ENCODE assay signal across 21 cellular contexts in genomic region chr12:2543801-2544200, GRCh38.
DNase-seq lines count a peak whose midpoint lies in the region; ATAC-seq and TF ChIP-seq lines count a peak whose summit lies in the region.
"Had no signal": no experiment of that assay in that cellular context is flagged by ENCODE, and none has a peak within 500 bp of the region (broad histone marks: within the 10 kb centered on the region; RNA-seq: fewer than 3 reads in every experiment).

No MANE protein-coding gene starts in this region.

- H3K36me3 Mint-ChIP-seq in activated naive CD8-positive, alpha-beta T cell treated with anti-CD3 and anti-CD28 coated beads for 36 hours, result no peaks in the 10 kb centered on the region
- no peaks in the 10 kb centered on the region for H3K36me3 Mint-ChIP-seq in activated naive CD8-positive, alpha-beta T cell treated with anti-CD3 and anti-CD28 coated beads, Interleukin-2, amount 50 U/mL, for 24 hours (ENCODE audit: low read depth)
- H3K36me3 Mint-ChIP-seq in activated T-cell treated with anti-CD3 and anti-CD28 coated beads, Interleukin-2, amount 50 U/mL, for 4 hours (ENCODE audit: insufficient read depth), result no peaks in the 10 kb centered on the region
- H3K36me3 Mint-ChIP-seq in effector memory CD8-positive, alpha-beta T cell (ENCODE audit: insufficient read depth), result no peaks in the 10 kb centered on the region

- no peaks in the 10 kb centered on the region for H3K9me3 ChIP-seq in ascending aorta
- H3K9me3 ChIP-seq: BLaER1, colonic mucosa had no signal

- intact Hi-C loops in ascending aorta (cut with DNase I), result no loop called here

- no peak overlapping the region for H3K27ac ChIP-seq in ascending aorta
- H3K27ac ChIP-seq: BLaER1, cardiac muscle cell, colonic mucosa had no signal

- no peaks in the 10 kb centered on the region for H3K4me1 ChIP-seq in ascending aorta
- H3K4me1 ChIP-seq: BLaER1, colonic mucosa had no signal

- H3K4me3 Mint-ChIP-seq in activated naive CD8-positive, alpha-beta T cell treated with anti-CD3 and anti-CD28 coated beads for 36 hours, result no peak overlapping the region
- H3K4me3 Mint-ChIP-seq in activated naive CD8-positive, alpha-beta T cell treated with anti-CD3 and anti-CD28 coated beads, Interleukin-2, amount 50 U/mL, for 24 hours, result no peak overlapping the region
- H3K4me3 Mint-ChIP-seq in activated T-cell treated with anti-CD3 and anti-CD28 coated beads, Interleukin-2, amount 50 U/mL, for 4 hours, result no peak overlapping the region
- H3K4me3 Mint-ChIP-seq in effector memory CD8-positive, alpha-beta T cell, result no peak overlapping the region
- H3K4me3 Mint-ChIP-seq: nephron had no signal

- H3K9me3 Mint-ChIP-seq in activated naive CD8-positive, alpha-beta T cell treated with anti-CD3 and anti-CD28 coated beads for 36 hours, result no peaks in the 10 kb centered on the region
- no peaks in the 10 kb centered on the region for H3K9me3 Mint-ChIP-seq in activated naive CD8-positive, alpha-beta T cell treated with anti-CD3 and anti-CD28 coated beads, Interleukin-2, amount 50 U/mL, for 24 hours
- H3K9me3 Mint-ChIP-seq in activated T-cell treated with anti-CD3 and anti-CD28 coated beads, Interleukin-2, amount 50 U/mL, for 4 hours, result no peaks in the 10 kb centered on the region
- H3K9me3 Mint-ChIP-seq in effector memory CD8-positive, alpha-beta T cell, result no peaks in the 10 kb centered on the region
- H3K9me3 Mint-ChIP-seq: nephron had no signal

- DNase-seq in activated naive CD8-positive, alpha-beta T cell treated with anti-CD3 and anti-CD28 coated beads for 36 hours, result no peak
- DNase-seq in activated naive CD8-positive, alpha-beta T cell treated with anti-CD3 and anti-CD28 coated beads, Interleukin-2, amount 50 U/mL, for 24 hours, result no peak
- no peak for DNase-seq in activated T-cell treated with anti-CD3 and anti-CD28 coated beads, Interleukin-2, amount 50 U/mL, for 4 hours
- DNase-seq in stimulated activated naive CD8-positive, alpha-beta T cell treated with anti-CD3 and anti-CD28 coated beads, Interleukin-15, Interleukin-2, amounts not matched to agents 100 U/mL and 50 U/mL, for 24 hours, result no peak
- no peak for DNase-seq in NK-92 treated with Interleukin-12 subunit alpha and Interleukin-12 subunit beta, amount 100 ng/mL, for 24 hours (lab: John Stamatoyannopoulos, UW)
- DNase-seq in effector memory CD8-positive, alpha-beta T cell, result no peak
- no peak for DNase-seq in ascending aorta (ENCODE audit: low spot score in 2 of 2)
- DNase-seq: activated CD8-positive, alpha-beta memory T cell treated with anti-CD3 and anti-CD28 coated beads, Interleukin-2, amount 50 U/mL, for 4 hours; activated naive CD4-positive, alpha-beta T cell; aorta; colonic mucosa; effector CD8-positive, alpha-beta T cell; erythroblast; kidney; NCI-H1092 treated with DMSO at 0.1 percent for 48 hours; NCI-H187 treated with DMSO at 0.1 percent for 48 hours; NCI-H69 had no signal

- H3K36me3 ChIP-seq in ascending aorta, result peaks cover 13 to 20% of the 10 kb centered on the region in 2 donors
- H3K36me3 ChIP-seq: BLaER1, cardiac muscle cell, colonic mucosa had no signal

- no peak for ATAC-seq in activated naive CD8-positive, alpha-beta T cell treated with anti-CD3 and anti-CD28 coated beads, Interleukin-2, amount 50 U/mL, for 24 hours
- ATAC-seq in HG03045 (IDR thresholded peaks at IDR 0.05; ENCODE audit: unreplicated experiment), result peak; percentile 52
- peak; percentile 48 to 59 for ATAC-seq in activated T-cell treated with anti-CD3 and anti-CD28 coated beads, Interleukin-2, amount 50 U/mL, for 4 hours
- peak; percentile 57 for ATAC-seq in stimulated activated naive CD8-positive, alpha-beta T cell treated with anti-CD3 and anti-CD28 coated beads, Interleukin-15, Interleukin-2, amounts not matched to agents 100 U/mL and 50 U/mL, for 24 hours
- no peak for ATAC-seq in effector memory CD8-positive, alpha-beta T cell (replicated peaks)

- H3K4me3 ChIP-seq in ascending aorta, result no peak overlapping the region
- H3K4me3 ChIP-seq: BLaER1, cardiac muscle cell, colonic mucosa had no signal

- no peak for TF ChIP-seq CTCF in ascending aorta (IDR thresholded peaks at IDR 0.05)

- H3K4me1 Mint-ChIP-seq in activated naive CD8-positive, alpha-beta T cell treated with anti-CD3 and anti-CD28 coated beads for 36 hours, result no peaks in the 10 kb centered on the region
- H3K4me1 Mint-ChIP-seq in activated naive CD8-positive, alpha-beta T cell treated with anti-CD3 and anti-CD28 coated beads, Interleukin-2, amount 50 U/mL, for 24 hours, result peaks cover 4% of the 10 kb centered on the region
- no peaks in the 10 kb centered on the region for H3K4me1 Mint-ChIP-seq in activated T-cell treated with anti-CD3 and anti-CD28 coated beads, Interleukin-2, amount 50 U/mL, for 4 hours (ENCODE audit: low read depth)
- no peaks in the 10 kb centered on the region for H3K4me1 Mint-ChIP-seq in effector memory CD8-positive, alpha-beta T cell (ENCODE audit: low read depth in 2 of 2)

- no peaks in the 10 kb centered on the region for H3K27me3 ChIP-seq in ascending aorta
- H3K27me3 ChIP-seq: BLaER1, cardiac muscle cell, colonic mucosa had no signal

- peak overlapping the region; percentile 56 for H3K27ac Mint-ChIP-seq in activated naive CD8-positive, alpha-beta T cell treated with anti-CD3 and anti-CD28 coated beads for 36 hours
- H3K27ac Mint-ChIP-seq in activated naive CD8-positive, alpha-beta T cell treated with anti-CD3 and anti-CD28 coated beads, Interleukin-2, amount 50 U/mL, for 24 hours, result no peak overlapping the region
- no peak overlapping the region for H3K27ac Mint-ChIP-seq in effector memory CD8-positive, alpha-beta T cell
- H3K27ac Mint-ChIP-seq: nephron had no signal

- peaks cover 15% of the 10 kb centered on the region for H3K27me3 Mint-ChIP-seq in activated naive CD8-positive, alpha-beta T cell treated with anti-CD3 and anti-CD28 coated beads for 36 hours
- peaks cover 4% of the 10 kb centered on the region for H3K27me3 Mint-ChIP-seq in activated naive CD8-positive, alpha-beta T cell treated with anti-CD3 and anti-CD28 coated beads, Interleukin-2, amount 50 U/mL, for 24 hours
- peaks cover 7% of the 10 kb centered on the region for H3K27me3 Mint-ChIP-seq in activated T-cell treated with anti-CD3 and anti-CD28 coated beads, Interleukin-2, amount 50 U/mL, for 4 hours (ENCODE audit: low read depth)
- H3K27me3 Mint-ChIP-seq in effector memory CD8-positive, alpha-beta T cell, result peaks cover 12 to 39% of the 10 kb centered on the region in 2 donors

Comparison
In these comparisons a context has a peak if more than half of its experiments do, and no peak if none do; other contexts are left out.
1. ATAC-seq: peak in HG03045 (single experiment), activated T-cell treated with anti-CD3 and anti-CD28 coated beads, Interleukin-2, amount 50 U/mL, for 4 hours (2 of 2) and stimulated activated naive CD8-positive, alpha-beta T cell treated with anti-CD3 and anti-CD28 coated beads, Interleukin-15, Interleukin-2, amounts not matched to agents 100 U/mL and 50 U/mL, for 24 hours (single experiment); none in activated naive CD8-positive, alpha-beta T cell treated with anti-CD3 and anti-CD28 coated beads, Interleukin-2, amount 50 U/mL, for 24 hours (single experiment) and effector memory CD8-positive, alpha-beta T cell (single experiment).